Comparison of ENCODE assay signal across 9 cellular contexts in the genomic region with DNA sequence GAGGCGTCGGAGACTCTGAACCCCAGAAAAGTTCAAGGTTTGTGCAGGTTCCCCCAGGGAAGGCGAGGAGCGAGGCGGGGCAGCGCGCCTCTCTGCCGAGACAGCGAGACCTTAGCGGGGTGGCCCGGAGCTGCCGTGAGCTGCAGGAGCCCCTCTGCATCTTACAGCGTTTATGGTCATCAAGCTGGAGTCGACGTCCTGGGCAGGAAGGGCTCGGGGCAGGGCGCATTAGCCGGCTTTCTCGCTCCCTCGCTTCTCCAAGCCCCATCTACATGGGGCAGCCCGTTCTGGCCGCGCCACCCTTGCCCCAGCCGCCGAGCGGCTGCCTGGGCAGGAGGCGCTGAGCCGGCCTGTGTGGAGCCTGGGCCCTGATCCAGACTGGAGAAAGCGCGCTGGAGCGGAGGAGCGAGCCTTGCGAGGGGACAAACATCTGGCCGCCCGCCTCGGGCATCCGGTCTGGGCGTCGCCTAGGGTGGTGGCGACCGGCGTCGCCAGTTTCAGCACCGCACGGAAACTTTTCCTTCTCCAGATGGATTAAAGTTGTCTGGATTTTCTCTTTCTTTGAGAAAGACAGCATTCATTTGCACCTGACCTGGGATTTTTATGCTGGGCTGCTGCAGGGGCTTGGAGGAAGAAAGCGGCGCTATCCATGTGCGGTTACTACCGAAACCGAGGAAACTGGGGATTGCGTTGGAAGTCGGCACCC. TPM values are rescaled to one million over a fixed set of nuclear protein-coding genes. Genes with fewer than 3 reads are reported as not detected.
DNase-seq lines count a peak whose midpoint lies in the region; ATAC-seq lines count a peak whose summit lies in the region.
"Had no signal": no experiment of that assay in that cellular context is flagged by ENCODE, and none has a peak within 500 bp of the region (broad histone marks: within the 10 kb centered on the region; RNA-seq: fewer than 3 reads in every experiment).

No MANE protein-coding gene starts in this region.

- H3K27ac ChIP-seq in iPS-18a (ENCODE audit: low read length), result no peak overlapping the region

- H3K9ac ChIP-seq in iPS-18a (ENCODE audit: low read length), result no peak overlapping the region

- H3K4me1 Mint-ChIP-seq in T-helper 2 cell treated with Interferon-gamma antibody and Interleukin-4, amounts not matched to agents 5 μg/mL and 100 μg/mL, for 36 hours (ENCODE audit: low read depth), result peaks cover 4% of the 10 kb centered on the region
- peaks cover 11% of the 10 kb centered on the region for H3K4me1 Mint-ChIP-seq in activated T-helper 1 cell treated with anti-CD3 and anti-CD28 coated beads, Interleukin-12 subunit alpha, Interleukin-12 subunit beta, Interleukin-2, Interleukin-4 antibody, amounts not matched to agents 30 ng/mL and 10 ng/mL and 1 ng/mL, durations not matched to agents 14 hours and 24 hours and 36 hours (ENCODE audit: low read depth)
- peaks cover 23% of the 10 kb centered on the region for H3K4me1 Mint-ChIP-seq in stimulated activated memory B cell treated with anti-CD40 and anti-IgM and Interleukin-4, amounts not matched to agents 10 μg/mL and 1 μg/mL and 100 μg/mL, for 72 hours

- H3K36me3 Mint-ChIP-seq in T-helper 2 cell treated with Interferon-gamma antibody and Interleukin-4, amounts not matched to agents 5 μg/mL and 100 μg/mL, for 36 hours (ENCODE audit: low read depth), result no peaks in the 10 kb centered on the region
- H3K36me3 Mint-ChIP-seq in activated T-helper 1 cell treated with anti-CD3 and anti-CD28 coated beads, Interleukin-12 subunit alpha, Interleukin-12 subunit beta, Interleukin-2, Interleukin-4 antibody, amounts not matched to agents 30 ng/mL and 10 ng/mL and 1 ng/mL, durations not matched to agents 14 hours and 24 hours and 36 hours (ENCODE audit: low read depth), result no peaks in the 10 kb centered on the region
- no peaks in the 10 kb centered on the region for H3K36me3 Mint-ChIP-seq in stimulated activated memory B cell treated with anti-CD40 and anti-IgM and Interleukin-4, amounts not matched to agents 10 μg/mL and 1 μg/mL and 100 μg/mL, for 72 hours

- H3K27me3 ChIP-seq in iPS-18a (ENCODE audit: control insufficient read depth, insufficient read depth, low read length), result peaks cover 100% of the 10 kb centered on the region

- peak overlapping the region; percentile 66 for H3K4me3 ChIP-seq in iPS-18a (ENCODE audit: low read length)

- no peak for ATAC-seq in stimulated activated memory B cell treated with anti-CD40 and anti-IgM and Interleukin-4, amounts not matched to agents 10 μg/mL and 1 μg/mL and 100 μg/mL, for 72 hours
- ATAC-seq in HG03457 (IDR thresholded peaks at IDR 0.05; ENCODE audit: unreplicated experiment) (no peak), GM18868 (IDR thresholded peaks at IDR 0.05; ENCODE audit: unreplicated experiment) (no peak)

- no peaks in the 10 kb centered on the region for H3K9me3 Mint-ChIP-seq in T-helper 2 cell treated with Interferon-gamma antibody and Interleukin-4, amounts not matched to agents 5 μg/mL and 100 μg/mL, for 36 hours
- H3K9me3 Mint-ChIP-seq in activated T-helper 1 cell treated with anti-CD3 and anti-CD28 coated beads, Interleukin-12 subunit alpha, Interleukin-12 subunit beta, Interleukin-2, Interleukin-4 antibody, amounts not matched to agents 30 ng/mL and 10 ng/mL and 1 ng/mL, durations not matched to agents 14 hours and 24 hours and 36 hours, result no peaks in the 10 kb centered on the region
- H3K9me3 Mint-ChIP-seq in stimulated activated memory B cell treated with anti-CD40 and anti-IgM and Interleukin-4, amounts not matched to agents 10 μg/mL and 1 μg/mL and 100 μg/mL, for 72 hours, result no peaks in the 10 kb centered on the region

- H3K36me3 ChIP-seq in iPS-18a (ENCODE audit: control insufficient read depth, low read depth, low read length), result no peaks in the 10 kb centered on the region

- H3K4me1 ChIP-seq in iPS-18a (ENCODE audit: control insufficient read depth, low read depth, low read length), result peaks cover 16% of the 10 kb centered on the region

- peaks cover 85% of the 10 kb centered on the region for H3K27me3 Mint-ChIP-seq in T-helper 2 cell treated with Interferon-gamma antibody and Interleukin-4, amounts not matched to agents 5 μg/mL and 100 μg/mL, for 36 hours (ENCODE audit: low read depth)
- H3K27me3 Mint-ChIP-seq in activated T-helper 1 cell treated with anti-CD3 and anti-CD28 coated beads, Interleukin-12 subunit alpha, Interleukin-12 subunit beta, Interleukin-2, Interleukin-4 antibody, amounts not matched to agents 30 ng/mL and 10 ng/mL and 1 ng/mL, durations not matched to agents 14 hours and 24 hours and 36 hours (ENCODE audit: insufficient read depth), result peaks cover 70% of the 10 kb centered on the region
- H3K27me3 Mint-ChIP-seq in stimulated activated memory B cell treated with anti-CD40 and anti-IgM and Interleukin-4, amounts not matched to agents 10 μg/mL and 1 μg/mL and 100 μg/mL, for 72 hours, result peaks cover 92% of the 10 kb centered on the region

- DNase-seq in T-helper 2 cell treated with Interferon-gamma antibody and Interleukin-4, amounts not matched to agents 5 μg/mL and 100 μg/mL, for 36 hours (ENCODE audit: low spot score), result peak; percentile 7
- DNase-seq in T-helper 2 cell (no peak), RKO (ENCODE audit: low spot score) (no peak)
- no peak for DNase-seq in activated T-helper 1 cell treated with anti-CD3 and anti-CD28 coated beads, Interleukin-12 subunit alpha, Interleukin-12 subunit beta, Interleukin-2, Interleukin-4 antibody, amounts not matched to agents 30 ng/mL and 10 ng/mL and 1 ng/mL, durations not matched to agents 14 hours and 24 hours and 36 hours (ENCODE audit: low spot score)

- no peaks in the 10 kb centered on the region for H3K9me3 ChIP-seq in iPS-18a (ENCODE audit: control insufficient read depth, low read depth, low read length)

- no peak overlapping the region for H3K27ac Mint-ChIP-seq in T-helper 2 cell treated with Interferon-gamma antibody and Interleukin-4, amounts not matched to agents 5 μg/mL and 100 μg/mL, for 36 hours
- H3K27ac Mint-ChIP-seq in activated T-helper 1 cell treated with anti-CD3 and anti-CD28 coated beads, Interleukin-12 subunit alpha, Interleukin-12 subunit beta, Interleukin-2, Interleukin-4 antibody, amounts not matched to agents 30 ng/mL and 10 ng/mL and 1 ng/mL, durations not matched to agents 14 hours and 24 hours and 36 hours, result no peak overlapping the region
- no peak overlapping the region for H3K27ac Mint-ChIP-seq in stimulated activated memory B cell treated with anti-CD40 and anti-IgM and Interleukin-4, amounts not matched to agents 10 μg/mL and 1 μg/mL and 100 μg/mL, for 72 hours

- intact Hi-C loops in activated T-helper 1 cell treated with anti-CD3 and anti-CD28 coated beads, Interleukin-12 subunit alpha, Interleukin-12 subunit beta, Interleukin-2, Interleukin-4 antibody, amounts not matched to agents 30 ng/mL and 10 ng/mL and 1 ng/mL, durations not matched to agents 14 hours and 24 hours and 36 hours (cut with micrococcal nuclease), result no loop called here

- no peak overlapping the region for H3K4me3 Mint-ChIP-seq in T-helper 2 cell treated with Interferon-gamma antibody and Interleukin-4, amounts not matched to agents 5 μg/mL and 100 μg/mL, for 36 hours
- H3K4me3 Mint-ChIP-seq in activated T-helper 1 cell treated with anti-CD3 and anti-CD28 coated beads, Interleukin-12 subunit alpha, Interleukin-12 subunit beta, Interleukin-2, Interleukin-4 antibody, amounts not matched to agents 30 ng/mL and 10 ng/mL and 1 ng/mL, durations not matched to agents 14 hours and 24 hours and 36 hours, result peak overlapping the region; percentile 5
- H3K4me3 Mint-ChIP-seq in stimulated activated memory B cell treated with anti-CD40 and anti-IgM and Interleukin-4, amounts not matched to agents 10 μg/mL and 1 μg/mL and 100 μg/mL, for 72 hours, result peak overlapping the region; percentile 56

RNA-seq across cellular contexts. Expression of gene TMEM132E, which starts 0.8 kb away (rescaled TPM):
- total RNA-seq in activated T-helper 1 cell treated with anti-CD3 and anti-CD28 coated beads, Interleukin-12 subunit alpha, Interleukin-12 subunit beta, Interleukin-2, Interleukin-4 antibody, amounts not matched to agents 30 ng/mL and 10 ng/mL and 1 ng/mL, durations not matched to agents 14 hours and 24 hours and 36 hours, result not detected in 2 replicates
- total RNA-seq: myocyte had no signal
